In genomic region chr1:178060789-178061556, GRCh38 we compare ENCODE assay signal across 9 cellular contexts. TPM values are rescaled to one million over a fixed set of nuclear protein-coding genes. Genes with fewer than 3 reads are reported as not detected.
DNase-seq lines count a peak whose midpoint lies in the region; ATAC-seq and TF ChIP-seq lines count a peak whose summit lies in the region.
"Had no signal": no experiment of that assay in that cellular context is flagged by ENCODE, and none has a peak within 500 bp of the region (broad histone marks: within the 10 kb centered on the region; RNA-seq: fewer than 3 reads in every experiment).

No MANE protein-coding gene starts in this region.

- peak overlapping the region; percentile 14 for H3K9ac ChIP-seq in skeletal muscle satellite cell (ENCODE audit: low read depth, low read length)

- H3K9me3 ChIP-seq in right atrium auricular region (no peaks in the 10 kb centered on the region), skeletal muscle satellite cell (replicated peaks; ENCODE audit: low read length) (no peaks in the 10 kb centered on the region)

- H3K27me3 ChIP-seq in right atrium auricular region (no peaks in the 10 kb centered on the region), skeletal muscle satellite cell (ENCODE audit: control insufficient read depth, insufficient read depth, low read length) (no peaks in the 10 kb centered on the region)

- no peaks in the 10 kb centered on the region for H3K27me3 Mint-ChIP-seq in activated naive CD8-positive, alpha-beta T cell treated with anti-CD3 and anti-CD28 coated beads for 36 hours

- H3K4me3 ChIP-seq in right atrium auricular region (no peak overlapping the region), skeletal muscle satellite cell (ENCODE audit: low read length) (peak overlapping the region; percentile 10)

- peak overlapping the region; percentile 33 for H3K27ac ChIP-seq in angular gyrus (ENCODE audit: low read depth, low read length)
- H3K27ac ChIP-seq in right atrium auricular region: peak overlapping the region; percentile 56 to 58
- H3K27ac ChIP-seq: VCaP had no signal

- H3K4me1 Mint-ChIP-seq in activated naive CD8-positive, alpha-beta T cell treated with anti-CD3 and anti-CD28 coated beads for 36 hours: no peaks in the 10 kb centered on the region

- H3K4me3 Mint-ChIP-seq in activated naive CD8-positive, alpha-beta T cell treated with anti-CD3 and anti-CD28 coated beads for 36 hours: no peak overlapping the region

- no peak for ATAC-seq in HG03520 (IDR thresholded peaks at IDR 0.05; ENCODE audit: unreplicated experiment)
- ATAC-seq in HG02852 (IDR thresholded peaks at IDR 0.05; ENCODE audit: unreplicated experiment): no peak
- no peak for ATAC-seq in GM21619 (IDR thresholded peaks at IDR 0.05; ENCODE audit: unreplicated experiment)

- H3K4me1 ChIP-seq in right atrium auricular region (peaks cover 0 to 57% of the 10 kb centered on the region in 2 donors), skeletal muscle satellite cell (ENCODE audit: control insufficient read depth, insufficient read depth, low read length) (peaks cover 45% of the 10 kb centered on the region)

- H3K36me3 ChIP-seq in right atrium auricular region: no peaks in the 10 kb centered on the region
- no peaks in the 10 kb centered on the region for H3K36me3 ChIP-seq in skeletal muscle satellite cell (ENCODE audit: insufficient read depth, low read length)

- no peak for TF ChIP-seq CTCF in right atrium auricular region (IDR thresholded peaks at IDR 0.05)

- H3K27ac Mint-ChIP-seq in activated naive CD8-positive, alpha-beta T cell treated with anti-CD3 and anti-CD28 coated beads for 36 hours: no peak overlapping the region

- DNase-seq in HCEC 1CT (peak; percentile 74), right atrium auricular region (ENCODE audit: low spot score) (no peak)
- no peak for DNase-seq in activated naive CD8-positive, alpha-beta T cell treated with anti-CD3 and anti-CD28 coated beads for 36 hours

- no peaks in the 10 kb centered on the region for H3K9me3 Mint-ChIP-seq in activated naive CD8-positive, alpha-beta T cell treated with anti-CD3 and anti-CD28 coated beads for 36 hours

- H3K36me3 Mint-ChIP-seq in activated naive CD8-positive, alpha-beta T cell treated with anti-CD3 and anti-CD28 coated beads for 36 hours: no peaks in the 10 kb centered on the region

- peak overlapping the region; percentile 59 for H3K4me2 ChIP-seq in skeletal muscle satellite cell (ENCODE audit: low read length)

RNA-seq across cellular contexts. Expression of gene RASAL2, which starts 32.9 kb away (rescaled TPM):
- total RNA-seq in right atrium auricular region: 10 to 100 TPM; 34.1 to 44.7 TPM
- 36.2 and 36.3 TPM in 2 replicates for total RNA-seq in skeletal muscle satellite cell (2012; rRNA removed)
- total RNA-seq in activated naive CD8-positive, alpha-beta T cell treated with anti-CD3 and anti-CD28 coated beads for 36 hours: not detected

Comparison
In these comparisons a context has a peak if more than half of its experiments do, and no peak if none do; other contexts are left out.
1. RNA of gene RASAL2, which starts 32.9 kb away (total RNA-seq): 34.1 to 44.7 TPM in right atrium auricular region; not detected in activated naive CD8-positive, alpha-beta T cell treated with anti-CD3 and anti-CD28 coated beads for 36 hours; every median in the first group is over 10 times any median in the second.